Comparison of ENCODE assay signal across 10 cellular contexts in genomic region chr10:94630017-94630688, GRCh38. TPM values are rescaled to one million over a fixed set of nuclear protein-coding genes. Genes with fewer than 3 reads are reported as not detected.
DNase-seq lines count a peak whose midpoint lies in the region; ATAC-seq, FAIRE-seq and TF ChIP-seq lines count a peak whose summit lies in the region.
"Had no signal": no experiment of that assay in that cellular context is flagged by ENCODE, and none has a peak within 500 bp of the region (broad histone marks: within the 10 kb centered on the region; RNA-seq: fewer than 3 reads in every experiment).

No MANE protein-coding gene starts in this region.

- ATAC-seq in natural killer cell (no peak), K562 (peak; percentile 61; the same call in 2 of the 3 replicates), HG03135 (IDR thresholded peaks at IDR 0.05; ENCODE audit: unreplicated experiment) (no peak)
- no peak for ATAC-seq in natural killer cell treated with Interleukin-12 subunit alpha and Interleukin-12 subunit beta and Interleukin-15 and Interleukin-18, amount 100 ng/mL, for 72 hours
- no peak for ATAC-seq in activated naive CD8-positive, alpha-beta T cell treated with anti-CD3 and anti-CD28 coated beads, Interleukin-2, amount 50 U/mL, for 24 hours

- no TSS peak for BruUV-seq in K562 (replicated peaks; lab: Mats Ljungman, UMichigan)

- intact Hi-C loops in natural killer cell (cut with micrococcal nuclease) (no loop called here), K562 (cut with micrococcal nuclease) (no loop called here)

- H3K4me3 ChIP-seq in K562: no peak overlapping the region

- TF ChIP-seq RAD21 in K562 (CRISPR knock-in tag; conservative IDR thresholded peaks at IDR 0.05 in 1 of 2, IDR thresholded peaks at IDR 0.05 in 1 of 2): peak; percentile 40 to 60

- POLR2A ChIA-PET in K562 (lab: Yijun Ruan, JAX): no interaction called here

- H3K27me3 ChIP-seq in K562 (ENCODE audit: control insufficient read depth in 2 of 2, insufficient read depth in 2 of 2, low read length in 2 of 2): no peaks in the 10 kb centered on the region

- H3K9me3 ChIP-seq in K562 (replicated peaks; ENCODE audit: control insufficient read depth, insufficient read depth, low read depth, low read length): no peaks in the 10 kb centered on the region

- no peak overlapping the region for H3K4me3 Mint-ChIP-seq in natural killer cell
- no peak overlapping the region for H3K4me3 Mint-ChIP-seq in natural killer cell treated with Interleukin-12 subunit alpha and Interleukin-12 subunit beta and Interleukin-15 and Interleukin-18, amount 100 ng/mL, for 72 hours
- H3K4me3 Mint-ChIP-seq in activated naive CD8-positive, alpha-beta T cell treated with anti-CD3 and anti-CD28 coated beads, Interleukin-2, amount 50 U/mL, for 24 hours: no peak overlapping the region
- H3K4me3 Mint-ChIP-seq: stimulated activated naive CD8-positive, alpha-beta T cell treated with anti-CD3 and anti-CD28 coated beads, Interleukin-15, Interleukin-2, amounts not matched to agents 100 ng/mL and 50 ng/mL, for 24 hours had no signal

- DNase-seq in natural killer cell (no peak), NCI-H1048 (lab: John Stamatoyannopoulos, UW) (peak; percentile 0), K562 (ENCODE audit: extremely low read depth in 1 of 4, low spot score in 3 of 4) (peak; percentile 12 to 28 (median 20)), medulla oblongata (ENCODE audit: extremely low spot score) (peak; percentile 17), GOT3 (lab: John Stamatoyannopoulos, UW) (no peak)
- no peak for DNase-seq in natural killer cell treated with Interleukin-12 subunit alpha and Interleukin-12 subunit beta and Interleukin-15 and Interleukin-18, amount 100 ng/mL, for 72 hours (ENCODE audit: low spot score)
- DNase-seq in activated naive CD8-positive, alpha-beta T cell treated with anti-CD3 and anti-CD28 coated beads, Interleukin-2, amount 50 U/mL, for 24 hours: no peak

- H3K27me3 Mint-ChIP-seq in natural killer cell (ENCODE audit: low read depth in 2 of 2): peaks cover 0 to 3% of the 10 kb centered on the region in 2 donors
- peaks cover 0 to 4% of the 10 kb centered on the region in 2 donors for H3K27me3 Mint-ChIP-seq in natural killer cell treated with Interleukin-12 subunit alpha and Interleukin-12 subunit beta and Interleukin-15 and Interleukin-18, amount 100 ng/mL, for 72 hours
- no peaks in the 10 kb centered on the region for H3K27me3 Mint-ChIP-seq in activated naive CD8-positive, alpha-beta T cell treated with anti-CD3 and anti-CD28 coated beads, Interleukin-2, amount 50 U/mL, for 24 hours
- H3K27me3 Mint-ChIP-seq: stimulated activated naive CD8-positive, alpha-beta T cell treated with anti-CD3 and anti-CD28 coated beads, Interleukin-15, Interleukin-2, amounts not matched to agents 100 ng/mL and 50 ng/mL, for 24 hours had no signal

- H3K9ac ChIP-seq in K562 (ENCODE audit: insufficient read depth in 1 of 2, low read depth in 2 of 2, low read length in 2 of 2): no peak overlapping the region

- no peaks in the 10 kb centered on the region for H3K4me1 Mint-ChIP-seq in natural killer cell
- H3K4me1 Mint-ChIP-seq in natural killer cell treated with Interleukin-12 subunit alpha and Interleukin-12 subunit beta and Interleukin-15 and Interleukin-18, amount 100 ng/mL, for 72 hours (ENCODE audit: low read depth in 2 of 2): no peaks in the 10 kb centered on the region
- no peaks in the 10 kb centered on the region for H3K4me1 Mint-ChIP-seq in activated naive CD8-positive, alpha-beta T cell treated with anti-CD3 and anti-CD28 coated beads, Interleukin-2, amount 50 U/mL, for 24 hours

- no peaks in the 10 kb centered on the region for H3K36me3 Mint-ChIP-seq in natural killer cell
- no peaks in the 10 kb centered on the region for H3K36me3 Mint-ChIP-seq in natural killer cell treated with Interleukin-12 subunit alpha and Interleukin-12 subunit beta and Interleukin-15 and Interleukin-18, amount 100 ng/mL, for 72 hours
- H3K36me3 Mint-ChIP-seq in activated naive CD8-positive, alpha-beta T cell treated with anti-CD3 and anti-CD28 coated beads, Interleukin-2, amount 50 U/mL, for 24 hours (ENCODE audit: low read depth): no peaks in the 10 kb centered on the region

- no peak overlapping the region for H3K27ac ChIP-seq in K562 (ENCODE audit: extremely low read depth, low read depth, low read length)

- WGBS in K562 (ENCODE audit: insufficient coverage, low coverage, missing lambda C conversion rate): 4% methylated on average over 4 of the region's 4 CpGs

- H3K27ac Mint-ChIP-seq in natural killer cell: no peak overlapping the region
- H3K27ac Mint-ChIP-seq in natural killer cell treated with Interleukin-12 subunit alpha and Interleukin-12 subunit beta and Interleukin-15 and Interleukin-18, amount 100 ng/mL, for 72 hours: no peak overlapping the region
- H3K27ac Mint-ChIP-seq in activated naive CD8-positive, alpha-beta T cell treated with anti-CD3 and anti-CD28 coated beads, Interleukin-2, amount 50 U/mL, for 24 hours: no peak overlapping the region
- H3K27ac Mint-ChIP-seq: stimulated activated naive CD8-positive, alpha-beta T cell treated with anti-CD3 and anti-CD28 coated beads, Interleukin-15, Interleukin-2, amounts not matched to agents 100 ng/mL and 50 ng/mL, for 24 hours had no signal

- CTCF ChIA-PET in K562 (lab: Yijun Ruan, JAX; ENCODE audit: low intra/inter-chr PET ratio): interaction anchor here (1.7 kb wide), 1 partner anchor 613 kb away, joined by 6 read pairs; no protein-coding TSS in a partner anchor

- H3K36me3 ChIP-seq in K562 (ENCODE audit: control insufficient read depth, insufficient read depth, low read length): no peaks in the 10 kb centered on the region

- FAIRE-seq in K562 (lab: Jason Lieb, UNC): peak; percentile 59

- no peak for TF ChIP-seq POLR2A in K562 (conservative IDR thresholded peaks at IDR 0.05)

- no peak for TF ChIP-seq EP300 in K562 (IDR thresholded peaks at IDR 0.05; ENCODE audit: low read length)

- peak; percentile 63 for TF ChIP-seq CTCF in natural killer cell (IDR thresholded peaks at IDR 0.05)
- TF ChIP-seq CTCF in K562 (IDR thresholded peaks at IDR 0.05 in 2 of 3, conservative IDR thresholded peaks at IDR 0.05 in 1 of 3; ENCODE audit: insufficient read depth in 2 of 3, low read depth in 1 of 3, low read length in 3 of 3): peak; percentile 30 to 49 (median 31); a peak in 3 of 6 replicates

- no peaks in the 10 kb centered on the region for H4K20me1 ChIP-seq in K562 (replicated peaks; ENCODE audit: control insufficient read depth, insufficient read depth, low read length)

- H3K9me1 ChIP-seq in K562 (ENCODE audit: control insufficient read depth, insufficient read depth, low read length): no peaks in the 10 kb centered on the region

- no peak overlapping the region for H3K4me2 ChIP-seq in K562 (ENCODE audit: insufficient read depth, low read length)

- in situ Hi-C loops in K562 (cut with MboI): no loop called here

- no peak overlapping the region for H2AFZ ChIP-seq in K562 (ENCODE audit: low read depth, low read length)

- H3K9me3 Mint-ChIP-seq in natural killer cell: peaks cover 0 to 2% of the 10 kb centered on the region in 2 donors
- H3K9me3 Mint-ChIP-seq in natural killer cell treated with Interleukin-12 subunit alpha and Interleukin-12 subunit beta and Interleukin-15 and Interleukin-18, amount 100 ng/mL, for 72 hours: peaks cover 3% of the 10 kb centered on the region
- no peaks in the 10 kb centered on the region for H3K9me3 Mint-ChIP-seq in activated naive CD8-positive, alpha-beta T cell treated with anti-CD3 and anti-CD28 coated beads, Interleukin-2, amount 50 U/mL, for 24 hours

- no peaks in the 10 kb centered on the region for H3K79me2 ChIP-seq in K562 (ENCODE audit: control insufficient read depth, insufficient read depth, low read length)

- H3K4me1 ChIP-seq in K562 (replicated peaks in 1 of 2; ENCODE audit: control insufficient read depth in 2 of 2, insufficient read depth in 2 of 2, low read length in 2 of 2): no peaks in the 10 kb centered on the region

TF ChIP-seq in K562, 482 proteins besides CTCF, POLR2A, EP300 and RAD21 (continues in another document):
- TF ChIP-seq CEBPG (CRISPR knock-in tag; IDR thresholded peaks at IDR 0.05): no peak
- TF ChIP-seq CEBPG (tag; conservative IDR thresholded peaks at IDR 0.05 in 1 of 2, IDR thresholded peaks at IDR 0.05 in 1 of 2): 0 out of 4 replicates have a peak, but pooled peaks of 1 of the 2 experiments have one; percentile 17
- 0 out of 2 replicates have a peak, but pooled peaks have one; percentile 21 for TF ChIP-seq DEAF1 (CRISPR knock-in tag; IDR thresholded peaks at IDR 0.05)
- TF ChIP-seq PRMT5 (CRISPR knock-in tag; IDR thresholded peaks at IDR 0.05): no peak

RNA-seq across cellular contexts. Expression of gene CYP2C18, which starts 53.4 kb away (rescaled TPM):
- not detected for total RNA-seq in natural killer cell
- total RNA-seq in natural killer cell treated with Interleukin-12 subunit alpha and Interleukin-12 subunit beta and Interleukin-15 and Interleukin-18, amount 100 ng/mL, for 72 hours: not detected
- not detected in 2 replicates for total RNA-seq in K562 (2011; cell fraction: chromatin; rRNA removed; ENCODE audit: low replicate concordance)
- not detected in 2 replicates for total RNA-seq in K562 (2011; cell fraction: nucleolus; rRNA removed)
- total RNA-seq in K562 (2011; cell fraction: nucleoplasm; rRNA removed): not detected in 2 replicates
- total RNA-seq in K562 (2014; rRNA removed): not detected in 2 replicates
- not detected in 2 replicates for total RNA-seq in K562 (2014; rRNA removed; fragmentation: Illumina TruSeq; extraction: Trizol)
- total RNA-seq in K562 (2015; rRNA removed; fragmentation: Illumina TruSeq; extraction: Trizol): not detected in 2 replicates
- not detected in 2 replicates for total RNA-seq in K562 (2021)
- polyA plus RNA-seq in K562 (2011; rRNA removed): not detected in 2 replicates
- not detected in 2 replicates for polyA plus RNA-seq in K562 (2011; cell fraction: cytosol; rRNA removed)
- not detected in 2 replicates for polyA plus RNA-seq in K562 (2011; cell fraction: nucleus; rRNA removed)
- polyA plus RNA-seq in K562 (2012): not detected in 2 replicates
- not detected in 2 replicates for polyA plus RNA-seq in K562 (2014; fragmentation: Illumina TruSeq; extraction: Trizol)
- not detected for polyA plus RNA-seq in K562 (2014; fragmentation: Nextera tagmentation; extraction: Ambion mirVana)
- polyA plus RNA-seq in K562 (2014; rRNA removed): not detected in 2 replicates
- polyA minus RNA-seq in K562 (2011; rRNA and poly(A)+ RNA removed): not detected in 2 replicates
- not detected in 2 replicates for polyA minus RNA-seq in K562 (2011; cell fraction: cytosol; rRNA and poly(A)+ RNA removed)
- not detected in 2 replicates for polyA minus RNA-seq in K562 (2011; cell fraction: nucleus; rRNA and poly(A)+ RNA removed)
- total RNA-seq: dermis microvascular lymphatic vessel endothelial cell had no signal

Comparison
In these comparisons a context has a peak if more than half of its experiments do, and no peak if none do; other contexts are left out.
1. DNase-seq: peak in NCI-H1048 (single experiment), K562 (4 of 4) and medulla oblongata (single experiment); none in natural killer cell (single experiment), natural killer cell treated with Interleukin-12 subunit alpha and Interleukin-12 subunit beta and Interleukin-15 and Interleukin-18, amount 100 ng/mL, for 72 hours (single experiment), GOT3 (single experiment) and activated naive CD8-positive, alpha-beta T cell treated with anti-CD3 and anti-CD28 coated beads, Interleukin-2, amount 50 U/mL, for 24 hours (single experiment).